ENCODE assay signal across 31 cellular contexts in the genomic region with DNA sequence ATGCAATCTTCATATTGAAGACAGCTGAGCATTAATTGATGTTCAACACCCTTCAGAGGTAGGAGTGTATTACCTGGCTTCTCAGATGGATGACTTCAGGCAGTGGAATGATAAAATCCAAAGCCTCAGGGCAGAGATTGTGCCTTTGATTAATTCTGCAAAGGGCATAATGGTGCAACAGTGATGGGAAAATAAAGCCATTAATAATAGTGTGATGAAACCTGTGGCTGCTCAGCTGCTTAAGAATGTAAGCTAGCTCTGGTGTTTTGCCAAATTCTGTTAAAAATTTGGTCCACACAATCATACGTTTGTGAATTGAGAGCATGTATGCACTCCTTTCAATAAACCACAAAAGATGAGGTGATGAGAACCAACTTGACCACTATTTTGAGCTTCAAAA. TPM values are rescaled to one million over a fixed set of nuclear protein-coding genes. Genes with fewer than 3 reads are reported as not detected.
DNase-seq lines count a peak whose midpoint lies in the region; ATAC-seq and TF ChIP-seq lines count a peak whose summit lies in the region.
"Had no signal": no experiment of that assay in that cellular context is flagged by ENCODE, and none has a peak within 500 bp of the region (broad histone marks: within the 10 kb centered on the region; RNA-seq: fewer than 3 reads in every experiment).

No MANE protein-coding gene starts in this region.

- no peak for TF ChIP-seq CTCF in fibroblast of the aortic adventitia (IDR thresholded peaks at IDR 0.05; ENCODE audit: insufficient read depth, low read length)

- H3K9me3 Mint-ChIP-seq in activated T-helper 2 cell treated with anti-CD3 and anti-CD28 coated beads, Interferon-gamma antibody, Interleukin-2, Interleukin-4, amounts not matched to agents 10 μg/mL and 5 μg/mL and 100 μg/mL, durations not matched to agents 14 hours and 24 hours and 36 hours, result peaks cover 10% of the 10 kb centered on the region
- H3K9me3 Mint-ChIP-seq in activated T-helper 17 cell treated with anti-CD3 and anti-CD28 coated beads, Interleukin-2, amount 50 U/mL, for 72 hours, result peaks cover 22% of the 10 kb centered on the region

- no peaks in the 10 kb centered on the region for H3K27me3 Mint-ChIP-seq in activated T-helper 2 cell treated with anti-CD3 and anti-CD28 coated beads, Interferon-gamma antibody, Interleukin-2, Interleukin-4, amounts not matched to agents 10 μg/mL and 5 μg/mL and 100 μg/mL, durations not matched to agents 14 hours and 24 hours and 36 hours (ENCODE audit: low read depth)
- no peaks in the 10 kb centered on the region for H3K27me3 Mint-ChIP-seq in activated T-helper 17 cell treated with anti-CD3 and anti-CD28 coated beads, Interleukin-2, amount 50 U/mL, for 72 hours
- H3K27me3 Mint-ChIP-seq: activated B cell treated with CpG ODN at 0.5 μM for 24 hours; activated naive CD8-positive, alpha-beta T cell treated with anti-CD3 and anti-CD28 coated beads, Interleukin-2, amount 50 U/mL, for 24 hours; CD4-positive, CD25-positive, alpha-beta regulatory T cell; stimulated activated memory B cell treated with anti-CD40 and anti-IgM and Interleukin-4, amounts not matched to agents 10 μg/mL and 1 μg/mL and 100 μg/mL, for 72 hours had no signal

- no peak for ATAC-seq in activated T-helper 17 cell treated with anti-CD3 and anti-CD28 coated beads, Interleukin-2, amount 50 U/mL, for 72 hours (replicated peaks)
- ATAC-seq: activated naive CD8-positive, alpha-beta T cell treated with anti-CD3 and anti-CD28 coated beads, Interleukin-2, amount 50 U/mL, for 24 hours; activated T-cell treated with anti-CD3 and anti-CD28 coated beads, Interleukin-2, amount 50 U/mL, for 4 hours; GM12878; naive thymus-derived CD8-positive, alpha-beta T cell; PC-3; stimulated activated memory B cell treated with anti-CD40 and anti-IgM and Interleukin-4, amounts not matched to agents 10 μg/mL and 1 μg/mL and 100 μg/mL, for 72 hours; upper lobe of right lung had no signal

- H3K4me3 ChIP-seq in fibroblast of the aortic adventitia (ENCODE audit: low read depth, low read length) (no peak overlapping the region), skeletal muscle cell (ENCODE audit: low read depth, low read length) (no peak overlapping the region)
- H3K4me3 ChIP-seq: esophagus squamous epithelium, GM12878, lung, prostate gland, upper lobe of right lung had no signal

- no peak overlapping the region for H3K4me3 Mint-ChIP-seq in activated T-helper 2 cell treated with anti-CD3 and anti-CD28 coated beads, Interferon-gamma antibody, Interleukin-2, Interleukin-4, amounts not matched to agents 10 μg/mL and 5 μg/mL and 100 μg/mL, durations not matched to agents 14 hours and 24 hours and 36 hours (ENCODE audit: low read depth)
- no peak overlapping the region for H3K4me3 Mint-ChIP-seq in activated T-helper 17 cell treated with anti-CD3 and anti-CD28 coated beads, Interleukin-2, amount 50 U/mL, for 72 hours
- H3K4me3 Mint-ChIP-seq: activated B cell treated with CpG ODN at 0.5 μM for 24 hours; activated naive CD8-positive, alpha-beta T cell treated with anti-CD3 and anti-CD28 coated beads, Interleukin-2, amount 50 U/mL, for 24 hours; activated T-cell treated with anti-CD3 and anti-CD28 coated beads, Interleukin-2, amount 50 U/mL, for 4 hours; CD4-positive, CD25-positive, alpha-beta regulatory T cell; naive thymus-derived CD8-positive, alpha-beta T cell; stimulated activated memory B cell treated with anti-CD40 and anti-IgM and Interleukin-4, amounts not matched to agents 10 μg/mL and 1 μg/mL and 100 μg/mL, for 72 hours had no signal

- peak; percentile 49 for DNase-seq in GM04503 (ENCODE audit: low read depth)
- peak; percentile 16 for DNase-seq in astrocyte of the hippocampus (ENCODE audit: low read depth, low spot score)
- peak; percentile 90 for DNase-seq in fibroblast of the aortic adventitia (ENCODE audit: low read depth)
- peak; percentile 72 for DNase-seq in skeletal muscle cell (ENCODE audit: low read depth)
- no peak for DNase-seq in activated T-helper 2 cell treated with anti-CD3 and anti-CD28 coated beads, Interferon-gamma antibody, Interleukin-2, Interleukin-4, amounts not matched to agents 10 μg/mL and 5 μg/mL and 100 μg/mL, durations not matched to agents 14 hours and 24 hours and 36 hours (ENCODE audit: low spot score)
- no peak for DNase-seq in epidermal melanocyte (ENCODE audit: insufficient read length, low spot score)
- DNase-seq: activated B cell treated with CpG ODN at 0.5 μM for 24 hours; activated CD4-positive, alpha-beta T cell treated with anti-CD3 and anti-CD28 coated beads, Interleukin-2, amount 50 U/mL, for 1 hour; activated naive CD8-positive, alpha-beta T cell treated with anti-CD3 and anti-CD28 coated beads, Interleukin-2, amount 50 U/mL, for 24 hours; activated T-cell treated with anti-CD3 and anti-CD28 coated beads, Interleukin-2, amount 50 U/mL, for 4 hours; CD4-positive, CD25-positive, alpha-beta regulatory T cell; cerebellar nuclear complex; esophagus squamous epithelium; head of caudate nucleus; kidney glomerular epithelial cell; naive thymus-derived CD8-positive, alpha-beta T cell; NCI-H1417 treated with DMSO at 0.1 percent for 48 hours; NCI-H2081 treated with DMSO at 0.1 percent for 48 hours; NCI-H2227 treated with DMSO at 0.1 percent for 48 hours; NCI-H69; PC-3; SK-N-SH; upper lobe of right lung had no signal

- no peaks in the 10 kb centered on the region for H3K36me3 Mint-ChIP-seq in activated T-helper 2 cell treated with anti-CD3 and anti-CD28 coated beads, Interferon-gamma antibody, Interleukin-2, Interleukin-4, amounts not matched to agents 10 μg/mL and 5 μg/mL and 100 μg/mL, durations not matched to agents 14 hours and 24 hours and 36 hours (ENCODE audit: low read depth)
- H3K36me3 Mint-ChIP-seq in activated T-helper 17 cell treated with anti-CD3 and anti-CD28 coated beads, Interleukin-2, amount 50 U/mL, for 72 hours (ENCODE audit: low read depth), result no peaks in the 10 kb centered on the region
- H3K36me3 Mint-ChIP-seq: CD4-positive, CD25-positive, alpha-beta regulatory T cell; stimulated activated memory B cell treated with anti-CD40 and anti-IgM and Interleukin-4, amounts not matched to agents 10 μg/mL and 1 μg/mL and 100 μg/mL, for 72 hours had no signal

- intact Hi-C loops in activated T-helper 2 cell treated with anti-CD3 and anti-CD28 coated beads, Interferon-gamma antibody, Interleukin-2, Interleukin-4, amounts not matched to agents 10 μg/mL and 5 μg/mL and 100 μg/mL, durations not matched to agents 14 hours and 24 hours and 36 hours (cut with micrococcal nuclease), result no loop called here

- H3K27ac Mint-ChIP-seq in activated T-helper 2 cell treated with anti-CD3 and anti-CD28 coated beads, Interferon-gamma antibody, Interleukin-2, Interleukin-4, amounts not matched to agents 10 μg/mL and 5 μg/mL and 100 μg/mL, durations not matched to agents 14 hours and 24 hours and 36 hours, result no peak overlapping the region
- H3K27ac Mint-ChIP-seq in activated T-helper 17 cell treated with anti-CD3 and anti-CD28 coated beads, Interleukin-2, amount 50 U/mL, for 72 hours, result no peak overlapping the region
- H3K27ac Mint-ChIP-seq: activated B cell treated with CpG ODN at 0.5 μM for 24 hours; activated naive CD8-positive, alpha-beta T cell treated with anti-CD3 and anti-CD28 coated beads, Interleukin-2, amount 50 U/mL, for 24 hours; CD4-positive, CD25-positive, alpha-beta regulatory T cell; naive thymus-derived CD8-positive, alpha-beta T cell; stimulated activated memory B cell treated with anti-CD40 and anti-IgM and Interleukin-4, amounts not matched to agents 10 μg/mL and 1 μg/mL and 100 μg/mL, for 72 hours had no signal

- H3K4me1 Mint-ChIP-seq in activated T-helper 2 cell treated with anti-CD3 and anti-CD28 coated beads, Interferon-gamma antibody, Interleukin-2, Interleukin-4, amounts not matched to agents 10 μg/mL and 5 μg/mL and 100 μg/mL, durations not matched to agents 14 hours and 24 hours and 36 hours (ENCODE audit: low read depth), result no peaks in the 10 kb centered on the region
- H3K4me1 Mint-ChIP-seq in activated T-helper 17 cell treated with anti-CD3 and anti-CD28 coated beads, Interleukin-2, amount 50 U/mL, for 72 hours, result no peaks in the 10 kb centered on the region
- H3K4me1 Mint-ChIP-seq: activated B cell treated with CpG ODN at 0.5 μM for 24 hours; CD4-positive, CD25-positive, alpha-beta regulatory T cell; stimulated activated memory B cell treated with anti-CD40 and anti-IgM and Interleukin-4, amounts not matched to agents 10 μg/mL and 1 μg/mL and 100 μg/mL, for 72 hours had no signal

RNA-seq across cellular contexts. Expression of gene CTAGE1, which starts 5.2 kb away (rescaled TPM):
- not detected in 2 replicates for total RNA-seq in fibroblast of the aortic adventitia (ENCODE audit: low replicate concordance)
- total RNA-seq in activated T-helper 2 cell treated with anti-CD3 and anti-CD28 coated beads, Interferon-gamma antibody, Interleukin-2, Interleukin-4, amounts not matched to agents 10 μg/mL and 5 μg/mL and 100 μg/mL, durations not matched to agents 14 hours and 24 hours and 36 hours, result 0.07 TPM in 1 of 2 replicates, not detected in the other
- total RNA-seq in activated T-helper 17 cell treated with anti-CD3 and anti-CD28 coated beads, Interleukin-2, amount 50 U/mL, for 72 hours, result not detected
- total RNA-seq: activated B cell treated with CpG ODN at 0.5 μM for 24 hours; activated T-cell treated with anti-CD3 and anti-CD28 coated beads, Interleukin-2, amount 50 U/mL, for 4 hours; CD4-positive, CD25-positive, alpha-beta regulatory T cell; dermis microvascular lymphatic vessel endothelial cell; esophagus squamous epithelium; GM12878; naive thymus-derived CD8-positive, alpha-beta T cell; PC-3; skeletal muscle tissue; T-helper 1 cell treated with Interleukin-12 subunit alpha and Interleukin-12 subunit beta and Interleukin-4 antibody, amounts not matched to agents 30 ng/mL and 1 ng/mL, for 36 hours; upper lobe of right lung had no signal

Comparison
In these comparisons a context has a peak if more than half of its experiments do, and no peak if none do; other contexts are left out.
1. DNase-seq: peak in GM04503 (single experiment), astrocyte of the hippocampus (single experiment), fibroblast of the aortic adventitia (single experiment) and skeletal muscle cell (single experiment); none in activated T-helper 2 cell treated with anti-CD3 and anti-CD28 coated beads, Interferon-gamma antibody, Interleukin-2, Interleukin-4, amounts not matched to agents 10 μg/mL and 5 μg/mL and 100 μg/mL, durations not matched to agents 14 hours and 24 hours and 36 hours (single experiment) and epidermal melanocyte (single experiment).